ENCODE assay signal across 19 cellular contexts in the genomic region with DNA sequence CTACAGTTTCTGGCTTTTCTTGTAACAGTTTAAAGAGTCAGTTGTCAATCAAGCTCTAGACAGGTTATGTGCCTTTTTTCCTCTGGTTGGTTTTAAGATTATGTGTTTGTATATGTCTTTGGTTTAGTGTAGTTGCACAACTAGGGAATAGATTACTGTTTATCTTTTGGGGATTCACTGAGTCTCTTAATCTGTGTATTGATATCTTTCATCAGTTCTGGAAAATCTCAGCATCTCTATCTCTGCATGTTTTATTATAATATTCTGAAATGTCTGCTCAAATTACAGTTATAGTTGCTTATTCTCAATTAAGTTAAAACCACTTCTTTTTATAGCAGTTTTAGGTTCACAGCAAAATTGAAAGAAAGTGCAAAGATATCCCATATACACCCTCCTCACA.
"Had no signal": no experiment of that assay in that cellular context is flagged by ENCODE, and none has a peak within 500 bp of the region (broad histone marks: within the 10 kb centered on the region; RNA-seq: fewer than 3 reads in every experiment).

No MANE protein-coding gene starts in this region.

- DNase-seq: dermis blood vessel endothelial cell; dorsolateral prefrontal cortex; effector CD4-positive, alpha-beta T cell; effector memory CD4-positive, alpha-beta T cell; esophagus squamous epithelium; foreskin fibroblast; foreskin melanocyte; gastrocnemius medialis; glutamatergic neuron; head of caudate nucleus; heart right ventricle; hippocampal formation; left cardiac atrium; left lung; left ventricle myocardium superior; lower lobe of right lung; mesendoderm; midbrain had no signal

- H3K4me3 ChIP-seq: coronary artery, dorsolateral prefrontal cortex, esophagus squamous epithelium, gastrocnemius medialis, heart right ventricle, left lung, lower lobe of right lung had no signal

- H3K27ac ChIP-seq: coronary artery, dorsolateral prefrontal cortex, esophagus squamous epithelium, gastrocnemius medialis, heart right ventricle, left lung, lower lobe of right lung had no signal

- H3K4me1 ChIP-seq: esophagus squamous epithelium, gastrocnemius medialis, heart right ventricle, left lung, lower lobe of right lung had no signal

- ATAC-seq: gastrocnemius medialis, heart right ventricle, left cardiac atrium, left lung, left ventricle myocardium superior, lower lobe of right lung had no signal

- H3K9me3 ChIP-seq: esophagus squamous epithelium, gastrocnemius medialis, heart right ventricle, left lung, lower lobe of right lung had no signal

- H3K27me3 ChIP-seq: dorsolateral prefrontal cortex, esophagus squamous epithelium, gastrocnemius medialis, heart right ventricle, left lung had no signal
